28 cellular contexts compared by ENCODE assay signal in the genomic region with DNA sequence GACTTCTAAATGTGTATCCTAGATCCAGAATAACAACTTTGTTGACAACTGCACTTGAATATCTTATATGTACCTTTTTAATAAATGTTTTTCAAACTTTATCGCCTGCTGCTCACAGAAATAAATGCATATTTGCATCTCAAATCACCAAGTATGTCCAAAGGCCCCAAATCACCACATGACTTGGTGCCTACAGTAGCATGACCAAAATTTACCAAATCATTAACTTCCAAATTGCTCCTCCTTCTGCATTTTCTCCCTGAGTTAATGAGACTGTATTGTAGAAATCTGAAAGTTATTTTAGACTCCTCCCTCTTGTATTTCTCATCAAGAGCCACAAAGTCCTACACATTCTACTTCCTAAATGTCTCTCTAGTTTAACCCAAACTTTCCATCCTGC.
"Had no signal": no experiment of that assay in that cellular context is flagged by ENCODE, and none has a peak within 500 bp of the region (broad histone marks: within the 10 kb centered on the region; RNA-seq: fewer than 3 reads in every experiment).

No MANE protein-coding gene starts in this region.

- H3K4me1 ChIP-seq: parathyroid adenoma, psoas muscle, right lobe of liver, tibial nerve, uterus had no signal

- H3K9ac ChIP-seq: parathyroid adenoma had no signal

- H3K79me2 ChIP-seq: hepatocyte, parathyroid adenoma had no signal

- ATAC-seq: heart right ventricle; left colon; mucosa of descending colon; naive thymus-derived CD4-positive, alpha-beta T cell; natural killer cell treated with Interleukin-12 subunit alpha and Interleukin-12 subunit beta and Interleukin-15 and Interleukin-18, amount 100 ng/mL, for 72 hours; psoas muscle; right lobe of liver; stimulated activated memory B cell treated with anti-CD40 and anti-IgM and Interleukin-4, amounts not matched to agents 10 μg/mL and 1 μg/mL and 100 μg/mL, for 72 hours; stimulated activated naive CD8-positive, alpha-beta T cell treated with anti-CD3 and anti-CD28 coated beads, Interleukin-15, amount 100 ng/mL, for 72 hours had no signal

- DNase-seq: heart right ventricle; islet precursor cell; left colon; left ventricle myocardium inferior; midbrain; mucosa of descending colon; naive thymus-derived CD4-positive, alpha-beta T cell; nucleus accumbens; psoas muscle; right lobe of liver; stimulated activated CD4-positive, alpha-beta T cell treated with anti-CD3 and anti-CD28 coated beads, Interleukin-1b, Interleukin-23, amount 100 ng/mL, for 48 hours; stimulated activated CD4-positive, alpha-beta T cell treated with anti-CD3 and anti-CD28 coated beads, Interleukin-2, amount 100 ng/mL, for 48 hours; stimulated activated CD4-positive, alpha-beta T cell treated with anti-CD3 and anti-CD28 coated beads, Interleukin-4, amount 100 ng/mL, for 4 hours; stimulated activated CD8-positive, alpha-beta memory T cell treated with anti-CD3 and anti-CD28 coated beads, Interleukin-4, amount 100 ng/mL, for 48 hours; stimulated activated naive CD4-positive, alpha-beta T cell treated with Interleukin-2 at 50 U/mL for 16 hours; stimulated activated naive CD8-positive, alpha-beta T cell treated with anti-CD3 and anti-CD28 coated beads, Interleukin-15, amount 100 ng/mL, for 72 hours; substantia nigra; uterus had no signal

- H3K27me3 Mint-ChIP-seq: memory B cell; naive thymus-derived CD4-positive, alpha-beta T cell; natural killer cell treated with Interleukin-12 subunit alpha and Interleukin-12 subunit beta and Interleukin-15 and Interleukin-18, amount 100 ng/mL, for 72 hours; stimulated activated memory B cell treated with anti-CD40 and anti-IgM and Interleukin-4, amounts not matched to agents 10 μg/mL and 1 μg/mL and 100 μg/mL, for 72 hours; stimulated activated naive CD8-positive, alpha-beta T cell treated with anti-CD3 and anti-CD28 coated beads, Interleukin-15, amount 100 ng/mL, for 72 hours; type B pancreatic cell had no signal

- H2AFZ ChIP-seq: hepatocyte, parathyroid adenoma had no signal

- H3K4me3 Mint-ChIP-seq: memory B cell; naive thymus-derived CD4-positive, alpha-beta T cell; natural killer cell treated with Interleukin-12 subunit alpha and Interleukin-12 subunit beta and Interleukin-15 and Interleukin-18, amount 100 ng/mL, for 72 hours; neural crest cell; stimulated activated memory B cell treated with anti-CD40 and anti-IgM and Interleukin-4, amounts not matched to agents 10 μg/mL and 1 μg/mL and 100 μg/mL, for 72 hours; stimulated activated naive CD8-positive, alpha-beta T cell treated with anti-CD3 and anti-CD28 coated beads, Interleukin-15, amount 100 ng/mL, for 72 hours; type B pancreatic cell had no signal

- H3K4me2 ChIP-seq: hepatocyte, smooth muscle cell had no signal

- H3K27ac ChIP-seq: heart right ventricle, hepatocyte, left ventricle myocardium inferior, parathyroid adenoma, psoas muscle, right atrium auricular region, right lobe of liver, tibial nerve, uterus had no signal

- H3K36me3 Mint-ChIP-seq: memory B cell; naive thymus-derived CD4-positive, alpha-beta T cell; natural killer cell treated with Interleukin-12 subunit alpha and Interleukin-12 subunit beta and Interleukin-15 and Interleukin-18, amount 100 ng/mL, for 72 hours; stimulated activated memory B cell treated with anti-CD40 and anti-IgM and Interleukin-4, amounts not matched to agents 10 μg/mL and 1 μg/mL and 100 μg/mL, for 72 hours; type B pancreatic cell had no signal

- H3K9me3 Mint-ChIP-seq: neural crest cell, type B pancreatic cell had no signal

- H3K27ac Mint-ChIP-seq: memory B cell; naive thymus-derived CD4-positive, alpha-beta T cell; natural killer cell treated with Interleukin-12 subunit alpha and Interleukin-12 subunit beta and Interleukin-15 and Interleukin-18, amount 100 ng/mL, for 72 hours; stimulated activated memory B cell treated with anti-CD40 and anti-IgM and Interleukin-4, amounts not matched to agents 10 μg/mL and 1 μg/mL and 100 μg/mL, for 72 hours; type B pancreatic cell had no signal

- H3K4me1 Mint-ChIP-seq: memory B cell; naive thymus-derived CD4-positive, alpha-beta T cell; neural crest cell; stimulated activated memory B cell treated with anti-CD40 and anti-IgM and Interleukin-4, amounts not matched to agents 10 μg/mL and 1 μg/mL and 100 μg/mL, for 72 hours; stimulated activated naive CD8-positive, alpha-beta T cell treated with anti-CD3 and anti-CD28 coated beads, Interleukin-15, amount 100 ng/mL, for 72 hours had no signal

- H3K27me3 ChIP-seq: heart right ventricle, hepatocyte, right atrium auricular region, right lobe of liver, tibial nerve, uterus had no signal

- H3K4me3 ChIP-seq: heart right ventricle, hepatocyte, left ventricle myocardium inferior, mucosa of descending colon, psoas muscle, right atrium auricular region, right lobe of liver, smooth muscle cell, tibial nerve, uterus had no signal

- H3K36me3 ChIP-seq: heart right ventricle, left ventricle myocardium inferior, right atrium auricular region, right lobe of liver, tibial nerve, uterus had no signal

- H3K9me3 ChIP-seq: left ventricle myocardium inferior, mucosa of descending colon, psoas muscle, right atrium auricular region, right lobe of liver, tibial nerve, uterus had no signal
